In the genomic region with DNA sequence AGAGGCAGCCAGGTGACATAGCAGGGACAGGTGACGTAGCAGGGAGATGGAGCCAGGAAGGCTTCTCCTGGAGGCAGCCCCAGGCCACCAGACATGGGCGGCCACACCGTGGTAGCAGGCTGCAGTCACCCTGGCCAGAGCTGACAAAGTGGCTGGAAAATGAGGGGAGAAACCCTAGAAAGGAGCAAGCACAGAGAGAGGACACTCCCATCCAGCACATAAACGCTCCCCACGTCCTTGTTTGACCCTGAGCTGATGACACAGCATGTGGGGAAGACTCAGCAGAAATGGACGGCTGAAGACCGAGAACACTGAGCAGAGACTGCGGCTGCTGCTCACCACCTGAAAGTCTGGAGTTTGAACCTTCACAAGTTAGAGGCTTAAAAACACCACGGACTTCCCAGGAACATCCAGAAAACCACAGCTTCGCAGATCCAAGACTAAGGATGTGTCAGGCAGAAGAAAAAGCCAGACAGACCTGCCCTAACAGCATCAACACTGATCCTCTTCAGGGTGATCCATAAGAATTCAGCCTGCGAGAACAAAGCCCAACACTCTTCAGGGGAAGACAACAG, we compare ENCODE assay signal across 1 cellular context.
TF ChIP-seq lines count a peak whose summit lies in the region.

No MANE protein-coding gene starts in this region.

TF ChIP-seq in K562, 482 proteins besides CTCF, POLR2A, EP300 and RAD21 (continued from another document):
- TF ChIP-seq, protein P1, sequence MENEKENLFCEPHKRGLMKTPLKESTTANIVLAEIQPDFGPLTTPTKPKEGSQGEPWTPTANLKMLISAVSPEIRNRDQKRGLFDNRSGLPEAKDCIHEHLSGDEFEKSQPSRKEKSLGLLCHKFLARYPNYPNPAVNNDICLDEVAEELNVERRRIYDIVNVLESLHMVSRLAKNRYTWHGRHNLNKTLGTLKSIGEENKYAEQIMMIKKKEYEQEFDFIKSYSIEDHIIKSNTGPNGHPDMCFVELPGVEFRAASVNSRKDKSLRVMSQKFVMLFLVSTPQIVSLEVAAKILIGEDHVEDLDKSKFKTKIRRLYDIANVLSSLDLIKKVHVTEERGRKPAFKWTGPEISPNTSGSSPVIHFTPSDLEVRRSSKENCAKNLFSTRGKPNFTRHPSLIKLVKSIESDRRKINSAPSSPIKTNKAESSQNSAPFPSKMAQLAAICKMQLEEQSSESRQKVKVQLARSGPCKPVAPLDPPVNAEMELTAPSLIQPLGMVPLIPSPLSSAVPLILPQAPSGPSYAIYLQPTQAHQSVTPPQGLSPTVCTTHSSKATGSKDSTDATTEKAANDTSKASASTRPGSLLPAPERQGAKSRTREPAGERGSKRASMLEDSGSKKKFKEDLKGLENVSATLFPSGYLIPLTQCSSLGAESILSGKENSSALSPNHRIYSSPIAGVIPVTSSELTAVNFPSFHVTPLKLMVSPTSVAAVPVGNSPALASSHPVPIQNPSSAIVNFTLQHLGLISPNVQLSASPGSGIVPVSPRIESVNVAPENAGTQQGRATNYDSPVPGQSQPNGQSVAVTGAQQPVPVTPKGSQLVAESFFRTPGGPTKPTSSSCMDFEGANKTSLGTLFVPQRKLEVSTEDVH (IDR thresholded peaks at IDR 0.05; ENCODE audit: low read depth, partially characterized antibody) = no peak
- peak; percentile 89 for TF ChIP-seq BACH1 (tag; IDR thresholded peaks at IDR 0.05)
- TF ChIP-seq ZNF133 (CRISPR knock-in tag; IDR thresholded peaks at IDR 0.05) = no peak
- TF ChIP-seq FUS (optimal IDR thresholded peaks at IDR 0.05; ENCODE audit: low read depth, low read length) = no peak
